ENCODE assay signal across 1 cellular context in genomic region chr5:66144074-66144798, GRCh38.
A peak's percentile ranks its signal among the peaks of the same experiment; 100 is the strongest.
TF ChIP-seq lines count a peak whose summit lies in the region.

Gene SREK1, plus strand, starts transcription at chr5:66144300. Its CDS starts 77 bp downstream, at chr5:66144377.

TF ChIP-seq in HepG2, 621 proteins besides CTCF, POLR2A, EP300 and RAD21 (continued from another document and continues in another):
- no peak; the same call in 1 of the 2 replicates for TF ChIP-seq PAXIP1 (CRISPR knock-in tag; conservative IDR thresholded peaks at IDR 0.05)
- TF ChIP-seq IKZF5 (CRISPR knock-in tag; IDR thresholded peaks at IDR 0.05): peak; percentile 84
- TF ChIP-seq HOXA3 (CRISPR knock-in tag; IDR thresholded peaks at IDR 0.05): peak; percentile 96
- peak; percentile 57; the same call in 1 of the 2 replicates for TF ChIP-seq BRCA1 (CRISPR knock-in tag; IDR thresholded peaks at IDR 0.05)
- no peak for TF ChIP-seq JUNB (CRISPR knock-in tag; IDR thresholded peaks at IDR 0.05; ENCODE audit: borderline replicate concordance)
- no peak for TF ChIP-seq NR1H2 (CRISPR knock-in tag; IDR thresholded peaks at IDR 0.05; ENCODE audit: borderline replicate concordance, low read depth)
- peak; percentile 37; the same call in 1 of the 2 replicates for TF ChIP-seq TBX3 (IDR thresholded peaks at IDR 0.05; ENCODE audit: borderline replicate concordance)
- TF ChIP-seq ZNF562 (CRISPR knock-in tag; IDR thresholded peaks at IDR 0.05; ENCODE audit: borderline replicate concordance): 0 out of 2 replicates have a peak, but pooled peaks have one; percentile 56
- no peak for TF ChIP-seq ZNF362 (CRISPR knock-in tag; IDR thresholded peaks at IDR 0.05; ENCODE audit: borderline replicate concordance)
- peak; percentile 7; the same call in 1 of the 2 replicates for TF ChIP-seq FOXK1 (CRISPR knock-in tag; IDR thresholded peaks at IDR 0.05; ENCODE audit: borderline replicate concordance, low read depth)
- TF ChIP-seq NFKB2 (CRISPR knock-in tag; IDR thresholded peaks at IDR 0.05; ENCODE audit: borderline replicate concordance): peak; percentile 82; the same call in 1 of the 2 replicates
- TF ChIP-seq SRF (IDR thresholded peaks at IDR 0.05; ENCODE audit: low read depth, low read length): no peak
- peak; percentile 61; the same call in 1 of the 2 replicates for TF ChIP-seq ATF1 (CRISPR knock-in tag; IDR thresholded peaks at IDR 0.05)
- no peak for TF ChIP-seq ZNF121 (CRISPR knock-in tag; IDR thresholded peaks at IDR 0.05)
- TF ChIP-seq ZNF75D (CRISPR knock-in tag; IDR thresholded peaks at IDR 0.05; ENCODE audit: borderline replicate concordance): no peak
- no peak for TF ChIP-seq NFKBIZ (CRISPR knock-in tag; IDR thresholded peaks at IDR 0.05)
- no peak for TF ChIP-seq ZNF44 (CRISPR knock-in tag; IDR thresholded peaks at IDR 0.05)
- TF ChIP-seq PHF21A (CRISPR knock-in tag; IDR thresholded peaks at IDR 0.05): peak; percentile 65; the same call in 1 of the 2 replicates
- no peak for TF ChIP-seq KLF9 (CRISPR knock-in tag; IDR thresholded peaks at IDR 0.05; ENCODE audit: low read depth)
- no peak; the same call in 1 of the 2 replicates for TF ChIP-seq NCOA2 (CRISPR knock-in tag; IDR thresholded peaks at IDR 0.05)
- TF ChIP-seq, protein P1, sequence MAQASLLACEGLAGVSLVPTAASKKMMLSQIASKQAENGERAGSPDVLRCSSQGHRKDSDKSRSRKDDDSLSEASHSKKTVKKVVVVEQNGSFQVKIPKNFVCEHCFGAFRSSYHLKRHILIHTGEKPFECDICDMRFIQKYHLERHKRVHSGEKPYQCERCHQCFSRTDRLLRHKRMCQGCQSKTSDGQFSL (CRISPR knock-in tag; IDR thresholded peaks at IDR 0.05): peak; percentile 57; the same call in 1 of the 2 replicates
- peak; percentile 85; the same call in 1 of the 2 replicates for TF ChIP-seq ZNF878 (CRISPR knock-in tag; IDR thresholded peaks at IDR 0.05)
- no peak for TF ChIP-seq GZF1 (CRISPR knock-in tag; IDR thresholded peaks at IDR 0.05)
- 0 out of 2 replicates have a peak, but pooled peaks have one; percentile 27 for TF ChIP-seq HCFC1 (IDR thresholded peaks at IDR 0.05; ENCODE audit: low read depth, low read length)
- TF ChIP-seq PLRG1 (conservative IDR thresholded peaks at IDR 0.05): no peak
- no peak for TF ChIP-seq ZNF367 (CRISPR knock-in tag; IDR thresholded peaks at IDR 0.05; ENCODE audit: borderline replicate concordance)
- peak; percentile 45 for TF ChIP-seq ZNF407 (CRISPR knock-in tag; IDR thresholded peaks at IDR 0.05; ENCODE audit: not compliant biosample characterization)
- TF ChIP-seq NPAS2 (CRISPR knock-in tag; IDR thresholded peaks at IDR 0.05; ENCODE audit: borderline replicate concordance): no peak
- peak; percentile 99 for TF ChIP-seq YEATS4 (CRISPR knock-in tag; IDR thresholded peaks at IDR 0.05; ENCODE audit: borderline replicate concordance)
- TF ChIP-seq, protein P2, sequence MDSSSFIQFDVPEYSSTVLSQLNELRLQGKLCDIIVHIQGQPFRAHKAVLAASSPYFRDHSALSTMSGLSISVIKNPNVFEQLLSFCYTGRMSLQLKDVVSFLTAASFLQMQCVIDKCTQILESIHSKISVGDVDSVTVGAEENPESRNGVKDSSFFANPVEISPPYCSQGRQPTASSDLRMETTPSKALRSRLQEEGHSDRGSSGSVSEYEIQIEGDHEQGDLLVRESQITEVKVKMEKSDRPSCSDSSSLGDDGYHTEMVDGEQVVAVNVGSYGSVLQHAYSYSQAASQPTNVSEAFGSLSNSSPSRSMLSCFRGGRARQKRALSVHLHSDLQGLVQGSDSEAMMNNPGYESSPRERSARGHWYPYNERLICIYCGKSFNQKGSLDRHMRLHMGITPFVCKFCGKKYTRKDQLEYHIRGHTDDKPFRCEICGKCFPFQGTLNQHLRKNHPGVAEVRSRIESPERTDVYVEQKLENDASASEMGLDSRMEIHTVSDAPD (CRISPR knock-in tag; IDR thresholded peaks at IDR 0.05): no peak
- TF ChIP-seq PAWR (CRISPR knock-in tag; IDR thresholded peaks at IDR 0.05; ENCODE audit: borderline replicate concordance): no peak
- peak; percentile 92 for TF ChIP-seq KDM5B (CRISPR knock-in tag; IDR thresholded peaks at IDR 0.05; ENCODE audit: borderline replicate concordance)
- peak; percentile 51; the same call in 1 of the 2 replicates for TF ChIP-seq SALL2 (CRISPR knock-in tag; IDR thresholded peaks at IDR 0.05)
- 0 out of 2 replicates have a peak, but pooled peaks have one; percentile 27 for TF ChIP-seq ZBTB10 (CRISPR knock-in tag; IDR thresholded peaks at IDR 0.05; ENCODE audit: borderline replicate concordance)
- TF ChIP-seq SRSF9 (IDR thresholded peaks at IDR 0.05; ENCODE audit: borderline replicate concordance, insufficient read depth, low read depth, low read length, poor library complexity, severe bottlenecking): no peak
- no peak for TF ChIP-seq ZSCAN29 (CRISPR knock-in tag; conservative IDR thresholded peaks at IDR 0.05)
- TF ChIP-seq HNRNPLL (IDR thresholded peaks at IDR 0.05; ENCODE audit: low read depth, low read length, poor library complexity, severe bottlenecking): peak; percentile 94
- TF ChIP-seq PBX3 (CRISPR knock-in tag; IDR thresholded peaks at IDR 0.05; ENCODE audit: borderline replicate concordance): no peak
- peak; percentile 82 for TF ChIP-seq MED1 (CRISPR knock-in tag; IDR thresholded peaks at IDR 0.05)
- TF ChIP-seq MEF2D (CRISPR knock-in tag; IDR thresholded peaks at IDR 0.05): peak; percentile 80
- peak; percentile 34; the same call in 1 of the 2 replicates for TF ChIP-seq ELF3 (CRISPR knock-in tag; IDR thresholded peaks at IDR 0.05)
